Comparison of ENCODE assay signal across 1 cellular context in the genomic region with DNA sequence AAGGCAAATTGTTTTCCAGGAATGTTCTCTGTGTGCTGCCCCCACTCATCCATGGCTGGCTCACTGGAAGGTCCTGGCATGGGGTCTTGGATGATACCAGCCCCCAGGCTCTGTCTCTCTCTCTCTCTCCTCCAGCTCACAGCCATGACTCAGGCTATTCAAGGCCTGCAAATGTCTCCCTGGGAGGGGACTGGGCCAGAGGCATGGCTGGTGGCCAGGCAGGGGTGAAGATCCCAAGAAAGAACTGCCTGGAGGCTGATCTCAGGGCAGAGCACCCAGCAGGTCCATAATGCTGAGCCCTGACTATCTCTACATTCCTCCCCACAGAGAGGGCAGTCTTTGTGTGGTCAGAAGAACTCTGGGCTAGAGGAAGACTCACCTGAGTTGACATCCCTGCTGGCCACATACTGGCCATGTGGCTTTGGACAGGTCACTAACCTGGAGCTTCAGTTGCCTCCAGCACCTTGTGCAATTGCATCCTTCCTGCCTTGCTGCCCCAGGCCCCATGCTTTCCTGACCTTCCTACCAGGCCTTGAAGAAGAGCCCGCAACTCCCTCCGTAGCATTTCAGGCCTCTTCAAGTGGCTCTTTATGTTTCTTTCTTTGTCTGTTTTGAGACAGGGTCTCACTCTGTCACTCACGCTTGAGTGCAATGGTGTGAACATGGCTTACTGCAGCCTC.
TF ChIP-seq lines count a peak whose summit lies in the region.

No MANE protein-coding gene starts in this region.

TF ChIP-seq in SK-N-SH, 30 proteins besides CTCF, POLR2A, EP300 and RAD21 (continued from another document):
- TF ChIP-seq, protein P1, sequence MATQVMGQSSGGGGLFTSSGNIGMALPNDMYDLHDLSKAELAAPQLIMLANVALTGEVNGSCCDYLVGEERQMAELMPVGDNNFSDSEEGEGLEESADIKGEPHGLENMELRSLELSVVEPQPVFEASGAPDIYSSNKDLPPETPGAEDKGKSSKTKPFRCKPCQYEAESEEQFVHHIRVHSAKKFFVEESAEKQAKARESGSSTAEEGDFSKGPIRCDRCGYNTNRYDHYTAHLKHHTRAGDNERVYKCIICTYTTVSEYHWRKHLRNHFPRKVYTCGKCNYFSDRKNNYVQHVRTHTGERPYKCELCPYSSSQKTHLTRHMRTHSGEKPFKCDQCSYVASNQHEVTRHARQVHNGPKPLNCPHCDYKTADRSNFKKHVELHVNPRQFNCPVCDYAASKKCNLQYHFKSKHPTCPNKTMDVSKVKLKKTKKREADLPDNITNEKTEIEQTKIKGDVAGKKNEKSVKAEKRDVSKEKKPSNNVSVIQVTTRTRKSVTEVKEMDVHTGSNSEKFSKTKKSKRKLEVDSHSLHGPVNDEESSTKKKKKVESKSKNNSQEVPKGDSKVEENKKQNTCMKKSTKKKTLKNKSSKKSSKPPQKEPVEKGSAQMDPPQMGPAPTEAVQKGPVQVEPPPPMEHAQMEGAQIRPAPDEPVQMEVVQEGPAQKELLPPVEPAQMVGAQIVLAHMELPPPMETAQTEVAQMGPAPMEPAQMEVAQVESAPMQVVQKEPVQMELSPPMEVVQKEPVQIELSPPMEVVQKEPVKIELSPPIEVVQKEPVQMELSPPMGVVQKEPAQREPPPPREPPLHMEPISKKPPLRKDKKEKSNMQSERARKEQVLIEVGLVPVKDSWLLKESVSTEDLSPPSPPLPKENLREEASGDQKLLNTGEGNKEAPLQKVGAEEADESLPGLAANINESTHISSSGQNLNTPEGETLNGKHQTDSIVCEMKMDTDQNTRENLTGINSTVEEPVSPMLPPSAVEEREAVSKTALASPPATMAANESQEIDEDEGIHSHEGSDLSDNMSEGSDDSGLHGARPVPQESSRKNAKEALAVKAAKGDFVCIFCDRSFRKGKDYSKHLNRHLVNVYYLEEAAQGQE (IDR thresholded peaks at IDR 0.05; ENCODE audit: low read depth, low read length), result peak; percentile 67
